ENCODE assay signal across 8 cellular contexts in genomic region chr1:93615201-93616150, GRCh38.
DNase-seq lines count a peak whose midpoint lies in the region; ATAC-seq and TF ChIP-seq lines count a peak whose summit lies in the region.

No MANE protein-coding gene starts in this region.

- 68% methylated on average over 8 of the region's 20 CpGs; no CpG with 5 or more reads in 1 of the 2 experiments for WGBS in IMR-90 (ENCODE audit: extremely low coverage in 2 of 2, insufficient read length in 1 of 2), 2 experiments
- 54% methylated on average over 20 of the region's 20 CpGs for WGBS in liver
- WGBS in transverse colon (ENCODE audit: low coverage in 1 of 2), 2 donors = 56 to 76% methylated on average over 11 to 20 of the region's 20 CpGs
- WGBS in lower leg skin, 2 donors = 67 to 78% methylated on average over 20 of the region's 20 CpGs

- intact Hi-C loops in IMR-90 (cut with micrococcal nuclease) (no loop called here), transverse colon (cut with DNase I; ENCODE audit: low total_unique reads) (no loop called here), lower leg skin (cut with DNase I; ENCODE audit: low total_unique reads) (loop anchor here (10.0 kb wide), 1 partner anchor 171 kb away; the partner anchor contains the start of gene FNBP1L)

- peaks cover 46% of the 10 kb centered on the region for H3K9me1 ChIP-seq in IMR-90 (ENCODE audit: insufficient read depth, low read length)

- peak overlapping the region; percentile 60; the same call in 1 of the 2 replicates for H2BK20ac ChIP-seq in IMR-90 (ENCODE audit: low read depth, low read length)

- no peak overlapping the region for H3K4me3 Mint-ChIP-seq in activated naive CD8-positive, alpha-beta T cell treated with anti-CD3 and anti-CD28 coated beads for 36 hours

- peak overlapping the region; percentile 67 for H2BK120ac ChIP-seq in IMR-90 (ENCODE audit: low read depth, low read length)

- CTCF ChIA-PET in IMR-90 (lab: Yijun Ruan, JAX) = interaction anchor here (0.6 kb wide), 1 partner anchor 35 kb away, joined by 4 read pairs; no protein-coding TSS in a partner anchor

- H3K18ac ChIP-seq in IMR-90 (ENCODE audit: low read depth, low read length) = peak overlapping the region; percentile 38; the same call in 1 of the 2 replicates

- no peaks in the 10 kb centered on the region for H3K36me3 ChIP-seq in IMR-90 (ENCODE audit: control insufficient read depth, insufficient read depth, low read length)
- peaks cover 0 to 1% (median 0%) of the 10 kb centered on the region in 4 donors for H3K36me3 ChIP-seq in liver (ENCODE audit: control insufficient read depth in 4 of 4, insufficient read depth in 3 of 4, low read depth in 1 of 4, low read length in 3 of 4)
- no peaks in the 10 kb centered on the region for H3K36me3 ChIP-seq in transverse colon

- DNase-seq in GM13976 (ENCODE audit: low spot score) (peak; percentile 73), IMR-90 (peak; percentile 77), transverse colon (peak; percentile 28), NCI-H774 (lab: John Stamatoyannopoulos, UW) (no peak), lower leg skin (ENCODE audit: low spot score in 2 of 2) (no peak)
- DNase-seq in activated naive CD8-positive, alpha-beta T cell treated with anti-CD3 and anti-CD28 coated beads for 36 hours = peak; percentile 58

- dilution Hi-C loops in IMR-90 (cut with HindIII; ENCODE audit: low sequenced_read_pairs, unreplicated experiment) = no loop called here

- H2AK9ac ChIP-seq in IMR-90 (replicated peaks; ENCODE audit: low read depth, low read length, poor library complexity) = peak overlapping the region; percentile 62

- no peak overlapping the region for H2AFZ ChIP-seq in IMR-90 (replicated peaks; ENCODE audit: low read length, poor library complexity)

- peak overlapping the region; percentile 91; the same call in 1 of the 2 replicates for H2AK5ac ChIP-seq in IMR-90 (ENCODE audit: low read depth, low read length)

- H3K4ac ChIP-seq in IMR-90 (ENCODE audit: low read depth, low read length) = peak overlapping the region; percentile 74

- POLR2A ChIA-PET in IMR-90 (lab: Charles Lee; ENCODE audit: unreplicated experiment) = interaction anchor here (0.6 kb wide), 1 partner anchor 264 kb away, joined by 9 read pairs; no protein-coding TSS in a partner anchor

- ATAC-seq in GM21786 (IDR thresholded peaks at IDR 0.05; ENCODE audit: unreplicated experiment) (peak; percentile 78), IMR-90 (ENCODE audit: low read depth) (peak; percentile 49)

- peak overlapping the region; percentile 39 for H3K23ac ChIP-seq in IMR-90 (ENCODE audit: low read depth, low read length)

- H3K27ac Mint-ChIP-seq in activated naive CD8-positive, alpha-beta T cell treated with anti-CD3 and anti-CD28 coated beads for 36 hours = peak overlapping the region; percentile 72

- H3K4me3 ChIP-seq in IMR-90 (ENCODE audit: insufficient read depth, low read depth, low read length) (no peak overlapping the region), liver (ENCODE audit: low read depth in 1 of 3, low read length in 3 of 3) (no peak overlapping the region), transverse colon (no peak overlapping the region), lower leg skin (ENCODE audit: low read depth, poor library complexity, severe bottlenecking) (no peak overlapping the region)

- peaks cover 94% of the 10 kb centered on the region for H4K20me1 ChIP-seq in IMR-90 (ENCODE audit: insufficient read depth, low read length)

- no peak for TF ChIP-seq CTCF in GM13976 (IDR thresholded peaks at IDR 0.05; ENCODE audit: borderline replicate concordance, control extremely low read depth, extremely low read depth, insufficient read depth, missing control alignments)
- TF ChIP-seq CTCF in IMR-90 (conservative IDR thresholded peaks at IDR 0.05; ENCODE audit: low read depth, low read length) = no peak
- no peak for TF ChIP-seq CTCF in liver (IDR thresholded peaks at IDR 0.05; ENCODE audit: low read depth, low read length, missing input control)
- TF ChIP-seq CTCF in transverse colon (IDR thresholded peaks at IDR 0.05) = no peak
- TF ChIP-seq CTCF in lower leg skin (IDR thresholded peaks at IDR 0.05) = no peak

- peak overlapping the region; percentile 55; the same call in 1 of the 3 replicates for H2BK15ac ChIP-seq in IMR-90 (ENCODE audit: low read depth, low read length)

- peaks cover 18% of the 10 kb centered on the region for H3K4me1 Mint-ChIP-seq in activated naive CD8-positive, alpha-beta T cell treated with anti-CD3 and anti-CD28 coated beads for 36 hours

- TF ChIP-seq RAD21 in IMR-90 (IDR thresholded peaks at IDR 0.05; ENCODE audit: low read length) (no peak), liver (IDR thresholded peaks at IDR 0.05) (no peak)

- H3K9ac ChIP-seq in IMR-90 (ENCODE audit: low read depth, low read length) = no peak overlapping the region
- no peak overlapping the region for H3K9ac ChIP-seq in liver (ENCODE audit: low read depth in 1 of 2, low read length in 2 of 2)

- H2BK5ac ChIP-seq in IMR-90 (ENCODE audit: low read depth, low read length, poor library complexity, severe bottlenecking) = peak overlapping the region; percentile 53

- H3K79me1 ChIP-seq in IMR-90 (ENCODE audit: low read depth in 1 of 2, low read length in 2 of 2) = peaks cover 51 to 96% of the 10 kb centered on the region in 2 experiments

- BruUV-seq in IMR-90 (replicated peaks; lab: Mats Ljungman, UMichigan) = no TSS peak

- H4K8ac ChIP-seq in IMR-90 (ENCODE audit: low read depth in 2 of 2, low read length in 2 of 2) = peak overlapping the region; percentile 8 to 72; a peak in 2 of 4 replicates

- H3K36me3 Mint-ChIP-seq in activated naive CD8-positive, alpha-beta T cell treated with anti-CD3 and anti-CD28 coated beads for 36 hours = no peaks in the 10 kb centered on the region

- H3K9me3 Mint-ChIP-seq in activated naive CD8-positive, alpha-beta T cell treated with anti-CD3 and anti-CD28 coated beads for 36 hours = no peaks in the 10 kb centered on the region

- no peaks in the 10 kb centered on the region for H3K27me3 ChIP-seq in IMR-90 (ENCODE audit: control insufficient read depth, insufficient read depth, low read length)
- H3K27me3 ChIP-seq in liver (ENCODE audit: control insufficient read depth in 4 of 4, insufficient read depth in 4 of 4, low read length in 3 of 4) = no peaks in the 10 kb centered on the region
- no peaks in the 10 kb centered on the region for H3K27me3 ChIP-seq in transverse colon

- TF ChIP-seq POLR2A in IMR-90 (IDR thresholded peaks at IDR 0.05; ENCODE audit: low read depth, low read length) (no peak), transverse colon (IDR thresholded peaks at IDR 0.05) (no peak), lower leg skin (IDR thresholded peaks at IDR 0.05) (no peak)

- peak overlapping the region; percentile 26 for H4K91ac ChIP-seq in IMR-90 (ENCODE audit: insufficient read depth, low read depth, low read length)

- H4K5ac ChIP-seq in IMR-90 (ENCODE audit: low read depth, low read length) = no peak overlapping the region

- no peak for TF ChIP-seq EP300 in transverse colon (IDR thresholded peaks at IDR 0.05; ENCODE audit: low read depth)

- peak overlapping the region; percentile 47 for H3K4me2 ChIP-seq in IMR-90 (ENCODE audit: low read depth, low read length)

- H3K9me3 ChIP-seq in IMR-90 (ENCODE audit: control insufficient read depth, insufficient read depth, low read length) = no peaks in the 10 kb centered on the region
- no peaks in the 10 kb centered on the region for H3K9me3 ChIP-seq in liver (ENCODE audit: control insufficient read depth in 4 of 4, low read length in 3 of 4)
- H3K9me3 ChIP-seq in transverse colon = no peaks in the 10 kb centered on the region

- peak overlapping the region; percentile 56; the same call in 1 of the 2 replicates for H3K56ac ChIP-seq in IMR-90 (ENCODE audit: extremely low read depth, insufficient read depth, low read length)

- peak overlapping the region; percentile 62 for H3K27ac ChIP-seq in IMR-90 (ENCODE audit: insufficient read depth, low read length)
- peak overlapping the region; percentile 89 to 98 for H3K27ac ChIP-seq in liver (ENCODE audit: low read depth in 1 of 2, low read length in 2 of 2)
- peak overlapping the region; percentile 42 to 91 (median 64) for H3K27ac ChIP-seq in transverse colon

- H3K27me3 Mint-ChIP-seq in activated naive CD8-positive, alpha-beta T cell treated with anti-CD3 and anti-CD28 coated beads for 36 hours = peaks cover 3% of the 10 kb centered on the region

- in situ Hi-C loops in GM13976 (cut with MboI; ENCODE audit: low sequenced_read_pairs, unreplicated experiment) (no loop called here), IMR-90 (cut with MboI; ENCODE audit: low sequenced_read_pairs) (loop anchor here (10.0 kb wide), 1 partner anchor 311 kb away; no protein-coding TSS in a partner anchor), transverse colon (cut with MboI; ENCODE audit: low pct_ligation_motif_present in 1 of 4, low pct_unique_long_range_greater_than_20kb in 1 of 4, low sequenced_read_pairs in 3 of 4) (loop anchor here in 2 of 4 donors (25.0 kb wide), 1 partner anchor 178 kb away; the partner anchor contains the start of gene FNBP1L (in 2 of the 2))

- peak overlapping the region; percentile 55 for H3K14ac ChIP-seq in IMR-90 (replicated peaks; ENCODE audit: low read depth, low read length)

- peaks cover 43% of the 10 kb centered on the region for H3K4me1 ChIP-seq in IMR-90 (ENCODE audit: control insufficient read depth, insufficient read depth, low read length)
- H3K4me1 ChIP-seq in liver (ENCODE audit: control insufficient read depth in 4 of 4, insufficient read depth in 4 of 4, low read length in 3 of 4) = peaks cover 18 to 68% (median 60%) of the 10 kb centered on the region in 4 donors
- peaks cover 30 to 74% (median 61%) of the 10 kb centered on the region in 4 donors for H3K4me1 ChIP-seq in transverse colon

TF ChIP-seq in IMR-90, 13 proteins besides CTCF, POLR2A, EP300 and RAD21:
- TF ChIP-seq FOS (IDR thresholded peaks at IDR 0.05; ENCODE audit: low read depth, low read length) = peak; percentile 48; the same call in 1 of the 2 replicates
- peak; percentile 16; the same call in 1 of the 2 replicates for TF ChIP-seq BHLHE40 (IDR thresholded peaks at IDR 0.05; ENCODE audit: low read depth, low read length)
- TF ChIP-seq NFE2L2 (IDR thresholded peaks at IDR 0.05; ENCODE audit: low read depth, low read length) = peak; percentile 34
- TF ChIP-seq CEBPB (IDR thresholded peaks at IDR 0.05; ENCODE audit: low read depth, low read length) = no peak
- TF ChIP-seq CHD1 (IDR thresholded peaks at IDR 0.05; ENCODE audit: low read depth, low read length) = no peak

TF ChIP-seq in liver, 16 proteins besides CTCF, POLR2A, EP300 and RAD21 (continues in another document):
- TF ChIP-seq YY1 (IDR thresholded peaks at IDR 0.05) (peak; percentile 53), FOXA1 (IDR thresholded peaks at IDR 0.05) (no peak), HNF4A (conservative IDR thresholded peaks at IDR 0.05) (peak; percentile 24 to 52), EGR1 (IDR thresholded peaks at IDR 0.05; ENCODE audit: low read depth in 2 of 2) (peak in 1 of 2 donors; percentile 68), JUND (IDR thresholded peaks at IDR 0.05) (peak; percentile 69 to 79), ATF3 (IDR thresholded peaks at IDR 0.05) (peak; percentile 57)

Comparison
In these comparisons a context has a peak if more than half of its experiments do, and no peak if none do; other contexts are left out.
1. DNase-seq: peak in GM13976 (single experiment), IMR-90 (single experiment), activated naive CD8-positive, alpha-beta T cell treated with anti-CD3 and anti-CD28 coated beads for 36 hours (single experiment) and transverse colon (single experiment); none in NCI-H774 (single experiment) and lower leg skin (0 of 2).
2. Peak in every context shown above with its lines, with median percentiles within 50 percentile points of each other: H3K27ac ChIP-seq.